ENCODE assay signal across 21 cellular contexts in the genomic region with DNA sequence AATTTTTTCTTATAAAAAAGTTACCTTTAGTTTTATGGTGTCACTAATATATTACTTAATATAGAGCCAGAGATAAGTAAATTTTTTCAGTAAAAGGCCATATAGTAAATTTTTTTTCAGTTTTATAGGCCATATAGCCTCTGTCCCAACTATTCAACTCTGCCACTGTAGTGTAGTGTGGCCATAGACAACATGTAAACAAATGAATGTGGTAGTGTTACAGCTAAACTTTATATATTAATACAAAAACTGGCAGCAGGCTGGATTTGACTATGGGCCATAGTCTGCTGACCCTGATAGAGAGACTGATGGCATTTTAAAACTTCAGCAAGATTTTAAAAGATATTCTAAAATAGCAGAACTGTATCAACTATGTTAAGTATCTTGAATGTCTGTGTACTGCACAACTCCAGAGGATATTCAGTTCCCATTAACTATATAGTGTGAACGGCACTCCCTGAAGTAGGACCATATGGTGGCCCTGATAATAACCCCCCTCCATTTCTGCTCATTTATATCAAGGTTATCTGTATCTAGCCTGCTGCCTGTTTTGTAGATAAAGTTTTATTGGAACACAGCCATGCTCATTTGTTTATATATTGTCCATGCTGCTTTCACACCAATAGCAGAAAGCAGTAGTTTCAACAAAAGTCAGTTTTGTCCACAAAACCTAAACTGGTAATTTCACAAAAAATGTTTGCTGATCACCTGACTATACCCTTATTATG.
A peak's percentile ranks its signal among the peaks of the same experiment; 100 is the strongest.
DNase-seq lines count a peak whose midpoint lies in the region; ATAC-seq, FAIRE-seq and TF ChIP-seq lines count a peak whose summit lies in the region.
"Had no signal": no experiment of that assay in that cellular context is flagged by ENCODE, and none has a peak within 500 bp of the region (broad histone marks: within the 10 kb centered on the region; RNA-seq: fewer than 3 reads in every experiment).

No MANE protein-coding gene starts in this region.

- DNase-seq in NCI-H524 treated with DMSO at 0.1 percent for 48 hours (lab: John Stamatoyannopoulos, UW) (peak; percentile 71), endothelial cell of umbilical vein (ENCODE audit: low read depth, low spot score) (peak; percentile 34), mucosa of descending colon (no peak)
- DNase-seq in activated CD4-positive, alpha-beta T cell treated with anti-CD3 and anti-CD28 coated beads, Interleukin-2, amount 10 ng/mL, durations not matched to agents 7 days and 5 days, result no peak
- DNase-seq: BE2C, COR-L47, DMS153, MV-4-11, NCI-H1105 treated with DMSO at 0.1 percent for 48 hours, NCI-H2081 treated with DMSO at 0.1 percent for 48 hours, NCI-H446 treated with DMSO at 0.1 percent for 48 hours, NCI-H774, T-helper 2 cell had no signal

- CTCF ChIA-PET in endothelial cell of umbilical vein (lab: Charles Lee), result interaction anchor here (2.5 kb wide), 1 partner anchor 16 kb away, joined by 9 read pairs; no protein-coding TSS in a partner anchor
- CTCF ChIA-PET in activated CD4-positive, alpha-beta T cell treated with anti-CD3 and anti-CD28 coated beads, Interleukin-2, amount 10 ng/mL, durations not matched to agents 7 days and 5 days (lab: Charles Lee), result no interaction called here

- FAIRE-seq in G401.6 (lab: Jason Lieb, UNC), result peak; percentile 25
- no peak for FAIRE-seq in endothelial cell of umbilical vein (lab: Jason Lieb, UNC)
- FAIRE-seq: GM19239, H54 had no signal

- no peak for TF ChIP-seq CTCF in endothelial cell of umbilical vein (IDR thresholded peaks at IDR 0.05; ENCODE audit: extremely low read depth in 1 of 2, insufficient read depth in 1 of 2, low read depth in 1 of 2, low read length in 2 of 2)
- TF ChIP-seq CTCF in mucosa of descending colon (IDR thresholded peaks at IDR 0.05), result no peak

- ATAC-seq in SK-N-SH treated with all-trans-retinoic acid at 6 μM for 48 hours (no peak), HG03460 (IDR thresholded peaks at IDR 0.05; ENCODE audit: unreplicated experiment) (no peak), mucosa of descending colon (no peak), HG02759 (IDR thresholded peaks at IDR 0.05; ENCODE audit: unreplicated experiment) (no peak)
- ATAC-seq: Right ventricle myocardium inferior had no signal

- no peaks in the 10 kb centered on the region for H3K9me1 ChIP-seq in endothelial cell of umbilical vein (replicated peaks; ENCODE audit: control insufficient read depth, extremely low read depth, insufficient read depth, low read length)

- H3K9me3 Mint-ChIP-seq in activated CD4-positive, alpha-beta T cell treated with anti-CD3 and anti-CD28 coated beads, Interleukin-2, amount 10 ng/mL, durations not matched to agents 7 days and 5 days, result no peaks in the 10 kb centered on the region

- H3K4me3 Mint-ChIP-seq in activated CD4-positive, alpha-beta T cell treated with anti-CD3 and anti-CD28 coated beads, Interleukin-2, amount 10 ng/mL, durations not matched to agents 7 days and 5 days, result no peak overlapping the region

- H3K4me2 ChIP-seq in endothelial cell of umbilical vein (ENCODE audit: insufficient read depth, low read length), result no peak overlapping the region
- H3K4me2 ChIP-seq: KMS-11 had no signal

- H3K79me2 ChIP-seq in endothelial cell of umbilical vein (ENCODE audit: control insufficient read depth, insufficient read depth, low read length), result no peaks in the 10 kb centered on the region

- no peaks in the 10 kb centered on the region for H3K4me1 Mint-ChIP-seq in activated CD4-positive, alpha-beta T cell treated with anti-CD3 and anti-CD28 coated beads, Interleukin-2, amount 10 ng/mL, durations not matched to agents 7 days and 5 days

- H3K27me3 Mint-ChIP-seq in activated CD4-positive, alpha-beta T cell treated with anti-CD3 and anti-CD28 coated beads, Interleukin-2, amount 10 ng/mL, durations not matched to agents 7 days and 5 days, result no peaks in the 10 kb centered on the region

- dilution Hi-C loops in endothelial cell of umbilical vein (cut with MboI; ENCODE audit: extremely low pct_ligation_motif_present, low sequenced_read_pairs), result no loop called here

- H3K27ac ChIP-seq in endothelial cell of umbilical vein (ENCODE audit: insufficient read depth, low read depth, low read length), result no peak overlapping the region
- H3K27ac ChIP-seq: KMS-11 had no signal

- no peak overlapping the region for H3K9ac ChIP-seq in endothelial cell of umbilical vein (replicated peaks; ENCODE audit: extremely low read depth, insufficient read depth, low read length)
- H3K9ac ChIP-seq: KMS-11 had no signal

- peaks cover 0 to 4% of the 10 kb centered on the region in 2 experiments for H3K36me3 ChIP-seq in endothelial cell of umbilical vein (ENCODE audit: control insufficient read depth in 2 of 2, extremely low read depth in 1 of 2, insufficient read depth in 2 of 2, low read length in 2 of 2)
- no peaks in the 10 kb centered on the region for H3K36me3 ChIP-seq in mucosa of descending colon (ENCODE audit: low read depth)
- H3K36me3 ChIP-seq: BE2C had no signal

- H3K27ac Mint-ChIP-seq in activated CD4-positive, alpha-beta T cell treated with anti-CD3 and anti-CD28 coated beads, Interleukin-2, amount 10 ng/mL, durations not matched to agents 7 days and 5 days, result no peak overlapping the region

- no peaks in the 10 kb centered on the region for H3K27me3 ChIP-seq in endothelial cell of umbilical vein (ENCODE audit: control insufficient read depth in 2 of 2, insufficient read depth in 2 of 2, low read length in 2 of 2)
- H3K27me3 ChIP-seq: BE2C had no signal

- BruUV-seq in endothelial cell of umbilical vein (replicated peaks; lab: Mats Ljungman, UMichigan), result no TSS peak

- H3K9me3 ChIP-seq in endothelial cell of umbilical vein (replicated peaks; ENCODE audit: control insufficient read depth, insufficient read depth, low read length) (no peaks in the 10 kb centered on the region), mucosa of descending colon (no peaks in the 10 kb centered on the region)
- H3K9me3 ChIP-seq: BE2C had no signal

- H3K4me1 ChIP-seq in endothelial cell of umbilical vein (ENCODE audit: control insufficient read depth, extremely low read depth, insufficient read depth, low read length) (no peaks in the 10 kb centered on the region), mucosa of descending colon (ENCODE audit: low read depth) (no peaks in the 10 kb centered on the region)

- H4K20me1 ChIP-seq in endothelial cell of umbilical vein (replicated peaks; ENCODE audit: control insufficient read depth, extremely low read depth, insufficient read depth, low read length), result no peaks in the 10 kb centered on the region

- no peak overlapping the region for H3K4me3 ChIP-seq in endothelial cell of umbilical vein (replicated peaks in 1 of 3; ENCODE audit: insufficient read depth in 1 of 3, low read depth in 1 of 3, low read length in 3 of 3)
- no peak overlapping the region for H3K4me3 ChIP-seq in mucosa of descending colon

- no peak overlapping the region for H2AFZ ChIP-seq in endothelial cell of umbilical vein (ENCODE audit: low read depth, low read length)

- intact Hi-C loops in endothelial cell of umbilical vein (cut with micrococcal nuclease), result no loop called here
- intact Hi-C loops in mucosa of descending colon (cut with DNase I, micrococcal nuclease), result no loop called here

- POLR2A ChIA-PET in endothelial cell of umbilical vein (lab: Charles Lee), result no interaction called here
- POLR2A ChIA-PET in activated CD4-positive, alpha-beta T cell treated with anti-CD3 and anti-CD28 coated beads, Interleukin-2, amount 10 ng/mL, durations not matched to agents 7 days and 5 days (lab: Charles Lee), result no interaction called here

- no peak for TF ChIP-seq POLR2A in endothelial cell of umbilical vein (IDR thresholded peaks at IDR 0.05; ENCODE audit: low read depth, low read length)

- peaks cover 14% of the 10 kb centered on the region for H3K36me3 Mint-ChIP-seq in activated CD4-positive, alpha-beta T cell treated with anti-CD3 and anti-CD28 coated beads, Interleukin-2, amount 10 ng/mL, durations not matched to agents 7 days and 5 days (ENCODE audit: low read depth)

TF ChIP-seq in SK-N-SH treated with all-trans-retinoic acid at 6 μM for 48 hours, 23 proteins besides CTCF, POLR2A, EP300 and RAD21:
- TF ChIP-seq, protein P1, sequence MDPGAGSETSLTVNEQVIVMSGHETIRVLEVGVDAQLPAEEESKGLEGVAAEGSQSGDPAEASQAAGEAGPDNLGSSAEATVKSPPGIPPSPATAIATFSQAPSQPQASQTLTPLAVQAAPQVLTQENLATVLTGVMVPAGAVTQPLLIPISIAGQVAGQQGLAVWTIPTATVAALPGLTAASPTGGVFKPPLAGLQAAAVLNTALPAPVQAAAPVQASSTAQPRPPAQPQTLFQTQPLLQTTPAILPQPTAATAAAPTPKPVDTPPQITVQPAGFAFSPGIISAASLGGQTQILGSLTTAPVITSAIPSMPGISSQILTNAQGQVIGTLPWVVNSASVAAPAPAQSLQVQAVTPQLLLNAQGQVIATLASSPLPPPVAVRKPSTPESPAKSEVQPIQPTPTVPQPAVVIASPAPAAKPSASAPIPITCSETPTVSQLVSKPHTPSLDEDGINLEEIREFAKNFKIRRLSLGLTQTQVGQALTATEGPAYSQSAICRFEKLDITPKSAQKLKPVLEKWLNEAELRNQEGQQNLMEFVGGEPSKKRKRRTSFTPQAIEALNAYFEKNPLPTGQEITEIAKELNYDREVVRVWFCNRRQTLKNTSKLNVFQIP (CRISPR knock-in tag; IDR thresholded peaks at IDR 0.05; ENCODE audit: borderline replicate concordance, low read depth), result no peak
- TF ChIP-seq TCF4 (CRISPR knock-in tag; IDR thresholded peaks at IDR 0.05; ENCODE audit: borderline replicate concordance), result peak; percentile 60; the same call in 1 of the 2 replicates

TF ChIP-seq in endothelial cell of umbilical vein, 7 proteins besides CTCF, POLR2A, EP300 and RAD21:
- TF ChIP-seq FOS (IDR thresholded peaks at IDR 0.05; ENCODE audit: borderline replicate concordance, insufficient read depth, low read length) (no peak), GATA2 (IDR thresholded peaks at IDR 0.05; ENCODE audit: insufficient read depth, insufficient read length, low read depth, low read length) (no peak), JUN (IDR thresholded peaks at IDR 0.05; ENCODE audit: borderline replicate concordance, insufficient read depth, insufficient read length, low read depth) (no peak)

Comparison
In these comparisons a context has a peak if more than half of its experiments do, and no peak if none do; other contexts are left out.
1. DNase-seq: peak in NCI-H524 treated with DMSO at 0.1 percent for 48 hours (single experiment) and endothelial cell of umbilical vein (single experiment); none in mucosa of descending colon (0 of 3) and activated CD4-positive, alpha-beta T cell treated with anti-CD3 and anti-CD28 coated beads, Interleukin-2, amount 10 ng/mL, durations not matched to agents 7 days and 5 days (single experiment).